Comparison of ENCODE assay signal across 27 cellular contexts in genomic region chrX:42967681-42968080, GRCh38.
"Had no signal": no experiment of that assay in that cellular context is flagged by ENCODE, and none has a peak within 500 bp of the region (broad histone marks: within the 10 kb centered on the region; RNA-seq: fewer than 3 reads in every experiment).

No MANE protein-coding gene starts in this region.

- H3K4me3 ChIP-seq: adrenal gland, ascending aorta, heart right ventricle, psoas muscle, right atrium auricular region, testis, transverse colon had no signal

- H3K4me1 Mint-ChIP-seq: mesothelial cell of epicardium, nephron progenitor cell had no signal

- DNase-seq: activated B cell treated with CpG ODN at 0.5 μM for 24 hours; activated CD4-positive, alpha-beta T cell treated with anti-CD3 and anti-CD28 coated beads, Interleukin-2, amount 50 U/mL, for 1 hour; activated CD8-positive, alpha-beta T cell treated with anti-CD3 and anti-CD28 coated beads for 36 hours; activated T-cell treated with anti-CD3 and anti-CD28 coated beads, Interleukin-2, amount 50 U/mL, for 48 hours; caudate nucleus; foreskin keratinocyte; heart right ventricle; left ventricle myocardium superior; naive B cell; nephron progenitor cell; nucleus accumbens; psoas muscle; stimulated activated CD4-positive, alpha-beta T cell treated with anti-CD3 and anti-CD28 coated beads, Interleukin-15, amount 100 ng/mL, for 24 hours; stimulated activated CD4-positive, alpha-beta T cell treated with anti-CD3 and anti-CD28 coated beads, Interleukin-2, amount 100 ng/mL, for 24 hours; stimulated activated naive CD8-positive, alpha-beta T cell treated with anti-CD3 and anti-CD28 coated beads, Interleukin-15, Interleukin-2, amounts not matched to agents 100 U/mL and 50 U/mL, for 24 hours; T-helper 2 cell; testis; transverse colon had no signal

- H3K79me2 ChIP-seq: parathyroid adenoma had no signal

- H3K4me3 Mint-ChIP-seq: activated B cell treated with CpG ODN at 0.5 μM for 24 hours; activated CD8-positive, alpha-beta T cell treated with anti-CD3 and anti-CD28 coated beads for 36 hours; activated naive CD8-positive, alpha-beta T cell; mesothelial cell of epicardium; naive B cell; nephron progenitor cell had no signal

- H3K9me3 Mint-ChIP-seq: activated B cell treated with CpG ODN at 0.5 μM for 24 hours; activated CD8-positive, alpha-beta T cell treated with anti-CD3 and anti-CD28 coated beads for 36 hours had no signal

- H3K9ac ChIP-seq: parathyroid adenoma had no signal

- H3K27me3 Mint-ChIP-seq: activated B cell treated with CpG ODN at 0.5 μM for 24 hours; activated CD8-positive, alpha-beta T cell treated with anti-CD3 and anti-CD28 coated beads for 36 hours; activated naive CD8-positive, alpha-beta T cell; naive B cell had no signal

- ATAC-seq: activated CD8-positive, alpha-beta T cell treated with anti-CD3 and anti-CD28 coated beads for 36 hours; foreskin keratinocyte; heart right ventricle; left ventricle myocardium superior; psoas muscle; stimulated activated naive CD8-positive, alpha-beta T cell treated with anti-CD3 and anti-CD28 coated beads, Interleukin-15, Interleukin-2, amounts not matched to agents 100 U/mL and 50 U/mL, for 24 hours had no signal

- H3K4me1 ChIP-seq: adrenal gland, ascending aorta, foreskin keratinocyte, heart right ventricle, parathyroid adenoma, psoas muscle, right atrium auricular region, testis, transverse colon had no signal

- H3K27ac ChIP-seq: adrenal gland, ascending aorta, foreskin keratinocyte, heart right ventricle, parathyroid adenoma, psoas muscle, right atrium auricular region, testis, transverse colon had no signal

- H3K36me3 ChIP-seq: adrenal gland, ascending aorta, heart right ventricle, right atrium auricular region, transverse colon had no signal

- FAIRE-seq: endothelial cell of umbilical vein, islet of Langerhans had no signal

- H3K27ac Mint-ChIP-seq: activated B cell treated with CpG ODN at 0.5 μM for 24 hours; activated CD8-positive, alpha-beta T cell treated with anti-CD3 and anti-CD28 coated beads for 36 hours; activated naive CD8-positive, alpha-beta T cell; activated T-helper 2 cell treated with anti-CD3 and anti-CD28 coated beads, Interferon-gamma antibody, Interleukin-2, Interleukin-4, amounts not matched to agents 10 μg/mL and 5 μg/mL and 100 μg/mL, durations not matched to agents 14 hours and 24 hours and 36 hours; mesothelial cell of epicardium; nephron progenitor cell had no signal

- H3K36me3 Mint-ChIP-seq: activated naive CD8-positive, alpha-beta T cell; naive B cell had no signal

- H3K27me3 ChIP-seq: adrenal gland, ascending aorta, foreskin keratinocyte, right atrium auricular region, testis, transverse colon had no signal

- H2AFZ ChIP-seq: parathyroid adenoma had no signal

- H3K9me3 ChIP-seq: adrenal gland, ascending aorta, heart right ventricle, psoas muscle, right atrium auricular region, testis, transverse colon had no signal
